Comparison of ENCODE assay signal across 1 cellular context in the genomic region with DNA sequence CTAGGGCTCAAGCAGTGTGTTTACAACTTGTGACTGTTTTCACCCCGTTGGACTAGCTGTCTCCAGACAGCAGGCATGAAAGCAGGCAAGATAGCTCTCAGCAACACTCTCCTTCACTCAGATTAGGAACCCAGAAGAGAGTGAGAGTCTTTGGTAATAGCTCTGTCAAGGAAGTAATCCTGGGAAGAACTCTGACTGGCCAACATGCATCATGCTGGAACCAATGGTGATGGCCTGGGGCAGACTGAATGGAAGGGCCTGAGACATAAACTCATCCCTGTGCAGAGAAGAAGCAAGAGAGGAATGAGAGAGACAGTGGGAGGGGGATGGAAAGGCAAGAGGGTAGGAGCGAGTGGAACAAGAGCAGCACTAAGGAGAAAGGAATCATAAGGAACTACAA.
TF ChIP-seq lines count a peak whose summit lies in the region.

No MANE protein-coding gene starts in this region.

TF ChIP-seq in SK-N-SH, 30 proteins besides CTCF, POLR2A, EP300 and RAD21 (continued from another document):
- TF ChIP-seq, protein P1, sequence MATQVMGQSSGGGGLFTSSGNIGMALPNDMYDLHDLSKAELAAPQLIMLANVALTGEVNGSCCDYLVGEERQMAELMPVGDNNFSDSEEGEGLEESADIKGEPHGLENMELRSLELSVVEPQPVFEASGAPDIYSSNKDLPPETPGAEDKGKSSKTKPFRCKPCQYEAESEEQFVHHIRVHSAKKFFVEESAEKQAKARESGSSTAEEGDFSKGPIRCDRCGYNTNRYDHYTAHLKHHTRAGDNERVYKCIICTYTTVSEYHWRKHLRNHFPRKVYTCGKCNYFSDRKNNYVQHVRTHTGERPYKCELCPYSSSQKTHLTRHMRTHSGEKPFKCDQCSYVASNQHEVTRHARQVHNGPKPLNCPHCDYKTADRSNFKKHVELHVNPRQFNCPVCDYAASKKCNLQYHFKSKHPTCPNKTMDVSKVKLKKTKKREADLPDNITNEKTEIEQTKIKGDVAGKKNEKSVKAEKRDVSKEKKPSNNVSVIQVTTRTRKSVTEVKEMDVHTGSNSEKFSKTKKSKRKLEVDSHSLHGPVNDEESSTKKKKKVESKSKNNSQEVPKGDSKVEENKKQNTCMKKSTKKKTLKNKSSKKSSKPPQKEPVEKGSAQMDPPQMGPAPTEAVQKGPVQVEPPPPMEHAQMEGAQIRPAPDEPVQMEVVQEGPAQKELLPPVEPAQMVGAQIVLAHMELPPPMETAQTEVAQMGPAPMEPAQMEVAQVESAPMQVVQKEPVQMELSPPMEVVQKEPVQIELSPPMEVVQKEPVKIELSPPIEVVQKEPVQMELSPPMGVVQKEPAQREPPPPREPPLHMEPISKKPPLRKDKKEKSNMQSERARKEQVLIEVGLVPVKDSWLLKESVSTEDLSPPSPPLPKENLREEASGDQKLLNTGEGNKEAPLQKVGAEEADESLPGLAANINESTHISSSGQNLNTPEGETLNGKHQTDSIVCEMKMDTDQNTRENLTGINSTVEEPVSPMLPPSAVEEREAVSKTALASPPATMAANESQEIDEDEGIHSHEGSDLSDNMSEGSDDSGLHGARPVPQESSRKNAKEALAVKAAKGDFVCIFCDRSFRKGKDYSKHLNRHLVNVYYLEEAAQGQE (IDR thresholded peaks at IDR 0.05; ENCODE audit: low read depth, low read length) = no peak
- TF ChIP-seq NFIC (IDR thresholded peaks at IDR 0.05; ENCODE audit: borderline replicate concordance) = no peak
- no peak for TF ChIP-seq RCOR1 (IDR thresholded peaks at IDR 0.05; ENCODE audit: low read length)
- TF ChIP-seq, protein P2, sequence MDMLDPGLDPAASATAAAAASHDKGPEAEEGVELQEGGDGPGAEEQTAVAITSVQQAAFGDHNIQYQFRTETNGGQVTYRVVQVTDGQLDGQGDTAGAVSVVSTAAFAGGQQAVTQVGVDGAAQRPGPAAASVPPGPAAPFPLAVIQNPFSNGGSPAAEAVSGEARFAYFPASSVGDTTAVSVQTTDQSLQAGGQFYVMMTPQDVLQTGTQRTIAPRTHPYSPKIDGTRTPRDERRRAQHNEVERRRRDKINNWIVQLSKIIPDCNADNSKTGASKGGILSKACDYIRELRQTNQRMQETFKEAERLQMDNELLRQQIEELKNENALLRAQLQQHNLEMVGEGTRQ (IDR thresholded peaks at IDR 0.05; ENCODE audit: borderline replicate concordance, low read depth, low read length) = no peak
- no peak for TF ChIP-seq POLR2AphosphoS5 (IDR thresholded peaks at IDR 0.05; ENCODE audit: low read depth, low read length)
